ENCODE assay signal across 14 cellular contexts in genomic region chr16:57955572-57955971, GRCh38. TPM values are rescaled to one million over a fixed set of nuclear protein-coding genes. Genes with fewer than 3 reads are reported as not detected.
DNase-seq lines count a peak whose midpoint lies in the region; ATAC-seq and TF ChIP-seq lines count a peak whose summit lies in the region.
"Had no signal": no experiment of that assay in that cellular context is flagged by ENCODE, and none has a peak within 500 bp of the region (broad histone marks: within the 10 kb centered on the region; RNA-seq: fewer than 3 reads in every experiment).

No MANE protein-coding gene starts in this region.

- intact Hi-C loops in sciatic nerve (cut with DNase I) = no loop called here

- H3K27ac Mint-ChIP-seq in endodermal cell = no peak overlapping the region
- H3K27ac Mint-ChIP-seq: CD14-positive monocyte, T-cell had no signal

- 84 to 90% methylated on average over 4 to 9 of the region's 9 CpGs for whole genome bisulfite sequencing in endodermal cell (ENCODE audit: insufficient coverage in 1 of 2, insufficient read length in 1 of 2), 2 experiments

- TF ChIP-seq CTCF in endodermal cell (conservative IDR thresholded peaks at IDR 0.05) = peak; percentile 49

- DNase-seq in HT1080 (ENCODE audit: low read depth) (peak; percentile 32), NCI-H82 treated with DMSO at 0.1 percent for 48 hours (lab: John Stamatoyannopoulos, UW; ENCODE audit: unreplicated experiment) (peak; percentile 1), endodermal cell (no peak), sciatic nerve (ENCODE audit: low spot score) (no peak), NCI-H1436 (lab: John Stamatoyannopoulos, UW) (no peak), HPDE6-E6E7 (ENCODE audit: extremely low spot score) (no peak)
- DNase-seq: cerebellar nuclear complex, NCI-H446, PC-3, T-cell had no signal

- H3K9ac ChIP-seq in endodermal cell (ENCODE audit: extremely low read depth, low read length, poor library complexity, severe bottlenecking) = no peak overlapping the region

- H3K27me3 ChIP-seq in endodermal cell (ENCODE audit: control insufficient read depth, insufficient read depth, low read length, poor library complexity, severe bottlenecking) = no peaks in the 10 kb centered on the region

- H3K9me3 Mint-ChIP-seq in endodermal cell = no peaks in the 10 kb centered on the region
- H3K9me3 Mint-ChIP-seq: T-cell had no signal

- no peak overlapping the region for H3K27ac ChIP-seq in endodermal cell (ENCODE audit: low read depth, low read length)

- H3K9me3 ChIP-seq in endodermal cell (ENCODE audit: control insufficient read depth, low read length) = no peaks in the 10 kb centered on the region

- peaks cover 35% of the 10 kb centered on the region for H3K4me1 Mint-ChIP-seq in endodermal cell
- H3K4me1 Mint-ChIP-seq: CD14-positive monocyte, T-cell had no signal

- H3K36me3 ChIP-seq in endodermal cell (ENCODE audit: control insufficient read depth, insufficient read depth, low read length) = no peaks in the 10 kb centered on the region

- no peaks in the 10 kb centered on the region for H3K27me3 Mint-ChIP-seq in endodermal cell (ENCODE audit: insufficient read depth)

- no peak overlapping the region for H3K4me3 Mint-ChIP-seq in endodermal cell
- H3K4me3 Mint-ChIP-seq: CD14-positive monocyte, T-cell had no signal

- H3K4me1 ChIP-seq in endodermal cell (ENCODE audit: control insufficient read depth, insufficient read depth, low read length) = peaks cover 12% of the 10 kb centered on the region

- no peaks in the 10 kb centered on the region for H3K36me3 Mint-ChIP-seq in endodermal cell (ENCODE audit: low read depth)
- H3K36me3 Mint-ChIP-seq: CD14-positive monocyte, T-cell had no signal

- ATAC-seq in sciatic nerve (peak; percentile 35), GM18907 (IDR thresholded peaks at IDR 0.05; ENCODE audit: unreplicated experiment) (no peak)
- ATAC-seq: PC-3, T-cell had no signal

- no peak overlapping the region for H3K4me3 ChIP-seq in endodermal cell (ENCODE audit: low read length)

RNA-seq across cellular contexts. Expression of gene CNGB1, which starts 15.4 kb away (rescaled TPM):
- 0.32 and 0.50 TPM in 2 replicates for total RNA-seq in HT1080 (2014; rRNA removed; shearing (Covaris generic))
- 0.02 TPM in 1 of 2 replicates, not detected in the other for polyA plus RNA-seq in HT1080 (2015; cell fraction: cytosol; rRNA removed)
- polyA plus RNA-seq in HT1080 (2015; cell fraction: nucleus; rRNA removed) = 0.10 and 0.17 TPM in 2 replicates
- total RNA-seq in endodermal cell (under 1 TPM; 0.29 to 0.60 TPM), sciatic nerve (not detected)
- 1.1 TPM for polyA plus RNA-seq in endodermal cell (2013, experiment 1 of 2)
- polyA plus RNA-seq in endodermal cell (2013, experiment 2 of 2) = 0.50 TPM
- total RNA-seq: endothelial cell of umbilical vein, posterior vena cava, T-cell had no signal
- polyA plus RNA-seq: CD14-positive monocyte, endothelial cell of umbilical vein had no signal

RNA-seq across cellular contexts. Expression of gene ZNF319, which starts 44.9 kb away (rescaled TPM):
- total RNA-seq in HT1080 (2014; rRNA removed; shearing (Covaris generic)) = 2.0 and 2.8 TPM in 2 replicates
- 10.4 and 10.9 TPM in 2 replicates for polyA plus RNA-seq in HT1080 (2015; cell fraction: cytosol; rRNA removed)
- polyA plus RNA-seq in HT1080 (2015; cell fraction: nucleus; rRNA removed) = 9.1 and 14.4 TPM in 2 replicates
- total RNA-seq in endodermal cell (10 to 100 TPM in 1 of 2 donors, 1 to 10 TPM in 1; 9.8 to 10.8 TPM), sciatic nerve (10.0 TPM)
- polyA plus RNA-seq in endodermal cell (2013, experiment 1 of 2) = 11.5 TPM
- 8.2 TPM for polyA plus RNA-seq in endodermal cell (2013, experiment 2 of 2)

RNA-seq across cellular contexts. Expression of gene USB1, which starts 45.6 kb away (rescaled TPM):
- 16.8 and 25.7 TPM in 2 replicates for total RNA-seq in HT1080 (2014; rRNA removed; shearing (Covaris generic))
- polyA plus RNA-seq in HT1080 (2015; cell fraction: cytosol; rRNA removed) = 47.0 and 60.9 TPM in 2 replicates
- 26.8 and 27.0 TPM in 2 replicates for polyA plus RNA-seq in HT1080 (2015; cell fraction: nucleus; rRNA removed)
- total RNA-seq in endodermal cell (100 to 1,000 TPM; 139 to 163 TPM), sciatic nerve (25.9 TPM)
- 62.2 TPM for polyA plus RNA-seq in endodermal cell (2013, experiment 1 of 2)
- polyA plus RNA-seq in endodermal cell (2013, experiment 2 of 2) = 62.7 TPM

Comparison
In these comparisons a context has a peak if more than half of its experiments do, and no peak if none do; other contexts are left out.
1. DNase-seq: peak in HT1080 (single experiment) and NCI-H82 treated with DMSO at 0.1 percent for 48 hours (single experiment); none in endodermal cell (single experiment), sciatic nerve (single experiment), NCI-H1436 (single experiment) and HPDE6-E6E7 (single experiment).